Comparison of ENCODE assay signal across 8 cellular contexts in the genomic region with DNA sequence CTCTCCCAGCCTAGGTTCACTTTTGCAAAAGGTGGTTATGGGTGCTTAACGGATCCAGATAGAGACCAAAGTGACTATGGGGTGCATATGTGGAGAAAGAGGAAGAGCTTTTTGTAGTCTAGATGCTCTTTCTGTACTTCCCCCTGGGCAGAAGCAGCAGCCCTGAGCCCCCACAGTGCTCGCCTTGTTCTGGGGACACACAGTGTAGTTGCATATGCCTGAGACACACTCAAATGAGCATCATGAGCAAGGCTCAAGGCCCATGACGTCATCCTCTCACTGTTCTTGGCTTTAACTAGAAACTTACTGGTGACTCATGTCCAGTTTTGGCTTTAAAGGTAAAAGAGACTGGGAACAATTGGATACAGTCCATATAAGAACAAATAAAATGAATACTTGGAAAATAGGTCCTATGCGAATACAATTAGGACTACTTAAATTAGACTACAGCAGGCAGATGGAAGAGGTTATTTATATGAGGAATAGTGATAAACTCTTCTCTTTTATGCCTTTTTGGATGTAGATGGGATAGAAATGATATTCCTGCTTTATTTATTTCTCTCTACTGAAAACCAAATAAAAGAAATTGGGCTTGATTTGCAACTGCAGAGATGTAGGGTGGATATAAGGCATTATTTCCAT. TPM values are rescaled to one million over a fixed set of nuclear protein-coding genes. Genes with fewer than 3 reads are reported as not detected.
DNase-seq lines count a peak whose midpoint lies in the region; ATAC-seq and TF ChIP-seq lines count a peak whose summit lies in the region.

No MANE protein-coding gene starts in this region.

- TF ChIP-seq CTCF in RWPE2 (IDR thresholded peaks at IDR 0.05; ENCODE audit: poor library complexity, severe bottlenecking) (no peak), fibroblast of the aortic adventitia (IDR thresholded peaks at IDR 0.05; ENCODE audit: insufficient read depth, low read length) (no peak)

- DNase-seq in RWPE2 (ENCODE audit: low spot score) (peak; percentile 83), fibroblast of the aortic adventitia (ENCODE audit: low read depth) (peak; percentile 100), NCI-H2107 treated with DMSO at 0.1 percent for 48 hours (lab: John Stamatoyannopoulos, UW; ENCODE audit: unreplicated experiment) (no peak), NCI-H1436 treated with DMSO at 0.1 percent for 48 hours (lab: John Stamatoyannopoulos, UW) (no peak)

- H3K4me3 ChIP-seq in RWPE2 (ENCODE audit: severe bottlenecking) (no peak overlapping the region), fibroblast of the aortic adventitia (ENCODE audit: low read depth, low read length) (no peak overlapping the region), rectal smooth muscle tissue (ENCODE audit: low read length) (no peak overlapping the region)

- H3K27me3 ChIP-seq in RWPE2 (ENCODE audit: insufficient read depth, poor library complexity, severe bottlenecking) = no peaks in the 10 kb centered on the region
- no peaks in the 10 kb centered on the region for H3K27me3 ChIP-seq in rectal smooth muscle tissue (ENCODE audit: control insufficient read depth, insufficient read depth, low read length)

- no peaks in the 10 kb centered on the region for H3K36me3 ChIP-seq in RWPE2 (ENCODE audit: low read depth)
- H3K36me3 ChIP-seq in rectal smooth muscle tissue (ENCODE audit: control insufficient read depth, insufficient read depth, low read length) = no peaks in the 10 kb centered on the region

- H3K4me1 ChIP-seq in RWPE2 (ENCODE audit: insufficient read depth, poor library complexity, severe bottlenecking) (peaks cover 38% of the 10 kb centered on the region), rectal smooth muscle tissue (ENCODE audit: control insufficient read depth, insufficient read depth, low read length) (peaks cover 38% of the 10 kb centered on the region)

- H3K9ac ChIP-seq in rectal smooth muscle tissue (ENCODE audit: low read length) = no peak overlapping the region

- H3K9me3 ChIP-seq in RWPE2 (ENCODE audit: severe bottlenecking) = no peaks in the 10 kb centered on the region

- ATAC-seq in GM18498 (IDR thresholded peaks at IDR 0.05; ENCODE audit: unreplicated experiment) (peak; percentile 49), HG02885 (IDR thresholded peaks at IDR 0.05; ENCODE audit: poor library complexity, unreplicated experiment) (peak; percentile 76), RWPE2 (ENCODE audit: low read depth) (peak; percentile 80), HG02981 (IDR thresholded peaks at IDR 0.05; ENCODE audit: unreplicated experiment) (no peak)

- peak overlapping the region; percentile 4 for H3K27ac ChIP-seq in RWPE2 (ENCODE audit: poor library complexity, severe bottlenecking)
- peak overlapping the region; percentile 77 for H3K27ac ChIP-seq in rectal smooth muscle tissue (ENCODE audit: low read depth, low read length)

RNA-seq across cellular contexts. Expression of a gene that starts 20.1 kb away (rescaled TPM):
- 26.1 and 41.7 TPM in 2 replicates for total RNA-seq in fibroblast of the aortic adventitia (ENCODE audit: low replicate concordance)

RNA-seq across cellular contexts. Expression of a gene that starts 33.3 kb away (rescaled TPM):
- total RNA-seq in fibroblast of the aortic adventitia (ENCODE audit: low replicate concordance) = 18.8 and 20.5 TPM in 2 replicates

RNA-seq across cellular contexts. Expression of a gene that starts 52.9 kb away (rescaled TPM):
- 0.72 TPM in 1 of 2 replicates, not detected in the other for total RNA-seq in fibroblast of the aortic adventitia (ENCODE audit: low replicate concordance)

Comparison
In these comparisons a context has a peak if more than half of its experiments do, and no peak if none do; other contexts are left out.
1. DNase-seq: peak in RWPE2 (single experiment) and fibroblast of the aortic adventitia (single experiment); none in NCI-H2107 treated with DMSO at 0.1 percent for 48 hours (single experiment) and NCI-H1436 treated with DMSO at 0.1 percent for 48 hours (single experiment).